In genomic region chr1:230680300-230681025, GRCh38 we compare ENCODE assay signal across 1 cellular context.
TF ChIP-seq lines count a peak whose summit lies in the region.

No MANE protein-coding gene starts in this region.

TF ChIP-seq in HepG2, 621 proteins besides CTCF, POLR2A, EP300 and RAD21 (continued from another document):
- TF ChIP-seq CSRNP2 (CRISPR knock-in tag; conservative IDR thresholded peaks at IDR 0.05; ENCODE audit: low read depth) (no peak), ZMYM3 (CRISPR knock-in tag; IDR thresholded peaks at IDR 0.05) (no peak), ZNF484 (CRISPR knock-in tag; IDR thresholded peaks at IDR 0.05; ENCODE audit: borderline replicate concordance, low read depth) (no peak), BCL6 (CRISPR knock-in tag; IDR thresholded peaks at IDR 0.05) (peak; percentile 84), ZFP36L2 (CRISPR knock-in tag; IDR thresholded peaks at IDR 0.05) (no peak)
